ENCODE assay signal across 26 cellular contexts in genomic region chr10:70000262-70000661, GRCh38.
"Had no signal": no experiment of that assay in that cellular context is flagged by ENCODE, and none has a peak within 500 bp of the region (broad histone marks: within the 10 kb centered on the region; RNA-seq: fewer than 3 reads in every experiment).

No MANE protein-coding gene starts in this region.

- FAIRE-seq: colon, islet of Langerhans, keratinocyte had no signal

- H3K27ac ChIP-seq: coronary artery, dorsolateral prefrontal cortex, epithelial cell of prostate, esophagus squamous epithelium, gastrocnemius medialis, heart right ventricle, left lung, lower lobe of right lung had no signal

- H3K27me3 ChIP-seq: dorsolateral prefrontal cortex, gastrocnemius medialis, left lung had no signal

- H3K4me1 ChIP-seq: esophagus squamous epithelium, gastrocnemius medialis, heart right ventricle, left lung, lower lobe of right lung had no signal

- H3K4me3 ChIP-seq: coronary artery, dorsolateral prefrontal cortex, esophagus squamous epithelium, gastrocnemius medialis, heart right ventricle, left lung, lower lobe of right lung had no signal

- ATAC-seq: esophagus mucosa; gastrocnemius medialis; heart right ventricle; left cardiac atrium; left lung; left ventricle myocardium superior; lower lobe of right lung; naive thymus-derived CD4-positive, alpha-beta T cell had no signal

- H3K9me3 ChIP-seq: esophagus squamous epithelium, gastrocnemius medialis, left lung, lower lobe of right lung had no signal

- H3K36me3 ChIP-seq: esophagus squamous epithelium, gastrocnemius medialis, heart right ventricle, left lung, lower lobe of right lung had no signal

- DNase-seq: dermis blood vessel endothelial cell; dorsolateral prefrontal cortex; effector CD4-positive, alpha-beta T cell; effector memory CD4-positive, alpha-beta T cell; erythroblast; esophagus squamous epithelium; foreskin fibroblast; foreskin melanocyte; gastrocnemius medialis; glutamatergic neuron; head of caudate nucleus; heart right ventricle; hippocampal formation; left cardiac atrium; left lung; left ventricle myocardium superior; lower lobe of right lung; mesendoderm; midbrain; naive thymus-derived CD4-positive, alpha-beta T cell had no signal
